Comparison of ENCODE assay signal across 21 cellular contexts in the genomic region with DNA sequence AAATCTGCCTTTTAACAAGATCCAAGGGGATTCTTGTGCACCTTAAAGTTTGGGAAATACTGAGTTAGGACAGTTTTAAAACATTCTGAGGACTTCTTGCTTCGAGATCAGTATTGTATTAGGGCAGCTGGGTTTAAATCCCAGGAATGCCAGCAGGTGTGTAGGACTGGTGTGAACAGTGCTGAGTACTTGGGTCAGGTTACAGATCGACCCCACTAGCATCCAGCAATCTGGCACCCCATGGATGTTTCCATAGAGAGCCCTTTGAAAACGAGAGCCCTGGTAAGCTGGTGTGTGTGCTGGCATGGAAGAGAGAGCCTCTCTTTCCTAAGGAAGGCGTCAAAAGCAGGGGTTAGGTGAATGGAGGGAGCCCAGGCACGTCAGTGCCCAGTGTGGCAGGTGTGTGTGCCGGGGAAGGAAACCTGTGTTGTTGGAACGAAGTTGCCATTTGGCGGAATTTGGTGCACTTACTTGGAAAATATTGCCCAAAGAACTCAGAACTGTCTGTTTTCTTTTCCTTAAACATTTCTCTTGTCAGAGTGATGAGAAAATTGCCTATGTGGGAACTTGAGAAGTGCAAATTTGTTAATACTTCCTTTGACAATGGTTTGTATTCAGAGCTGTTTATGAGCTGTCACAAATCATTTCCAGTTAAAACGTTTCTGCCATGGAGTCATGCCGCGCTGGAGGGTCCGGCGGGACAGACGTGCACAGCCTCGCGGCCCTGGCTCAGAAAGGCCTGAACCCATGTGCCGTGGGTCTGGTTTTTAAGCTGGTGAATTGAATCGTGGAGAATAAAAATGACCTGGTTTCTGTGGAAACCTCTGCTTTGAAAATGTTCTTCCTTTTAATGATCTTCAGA. TPM values are rescaled to one million over a fixed set of nuclear protein-coding genes. Genes with fewer than 3 reads are reported as not detected.
DNase-seq lines count a peak whose midpoint lies in the region; TF ChIP-seq lines count a peak whose summit lies in the region.
"Had no signal": no experiment of that assay in that cellular context is flagged by ENCODE, and none has a peak within 500 bp of the region (broad histone marks: within the 10 kb centered on the region; RNA-seq: fewer than 3 reads in every experiment).

No MANE protein-coding gene starts in this region.

- H3K36me3 Mint-ChIP-seq in osteocyte (ENCODE audit: unreplicated experiment): no peaks in the 10 kb centered on the region
- H3K36me3 Mint-ChIP-seq: CD4-positive, alpha-beta memory T cell had no signal

- no peak for TF ChIP-seq CTCF in osteocyte (IDR thresholded peaks at IDR 0.05)

- no peak overlapping the region for H3K4me3 Mint-ChIP-seq in osteocyte (ENCODE audit: unreplicated experiment)
- H3K4me3 Mint-ChIP-seq: activated naive CD8-positive, alpha-beta T cell; CD4-positive, alpha-beta memory T cell had no signal

- H3K4me1 Mint-ChIP-seq in osteocyte (ENCODE audit: unreplicated experiment): peaks cover 27% of the 10 kb centered on the region

- H3K9me3 Mint-ChIP-seq in osteocyte (ENCODE audit: unreplicated experiment): no peaks in the 10 kb centered on the region
- H3K9me3 Mint-ChIP-seq: CD4-positive, alpha-beta memory T cell had no signal

- peaks cover 12% of the 10 kb centered on the region for H3K27me3 Mint-ChIP-seq in osteocyte (ENCODE audit: unreplicated experiment)
- H3K27me3 Mint-ChIP-seq: activated naive CD8-positive, alpha-beta T cell had no signal

- H3K27ac Mint-ChIP-seq in osteocyte (ENCODE audit: unreplicated experiment): no peak overlapping the region

- H3K27ac ChIP-seq in caudate nucleus (ENCODE audit: low read depth, low read length): peak overlapping the region; percentile 61
- H3K27ac ChIP-seq: HL-60, left lung, neutrophil, right atrium auricular region had no signal

- DNase-seq in NCI-H748 (lab: John Stamatoyannopoulos, UW; ENCODE audit: unreplicated experiment) (peak; percentile 32), NCI-H748 treated with DMSO at 0.1 percent for 48 hours (lab: John Stamatoyannopoulos, UW) (no peak), NCI-H1092 (lab: John Stamatoyannopoulos, UW) (peak; percentile 59), caudate nucleus (lab: John Stamatoyannopoulos, UW) (no peak), osteocyte (ENCODE audit: extremely low spot score, unreplicated experiment) (peak; percentile 66), OCI-M1 (lab: John Stamatoyannopoulos, UW) (no peak), NCI-H2227 (lab: John Stamatoyannopoulos, UW; ENCODE audit: unreplicated experiment) (no peak)
- DNase-seq in activated naive CD4-positive, alpha-beta T cell treated with anti-CD3 and anti-CD28 coated beads, Interleukin-2, amount 50 U/mL, for 16 hours: no peak
- DNase-seq: ACHN; activated CD4-positive, alpha-beta T cell treated with anti-CD3 and anti-CD28 coated beads, Interleukin-2, amount 50 U/mL, for 1 hour; CD4-positive, alpha-beta memory T cell; IMR-90; left lung; MG63; mucosa of descending colon; NCI-H2081; stimulated activated naive CD4-positive, alpha-beta T cell had no signal

RNA-seq across cellular contexts. Expression of a gene that starts 38.1 kb away (rescaled TPM):
- total RNA-seq in osteocyte: 18.7 and 20.4 TPM in 2 replicates
- total RNA-seq: IMR-90 had no signal

Comparison
In these comparisons a context has a peak if more than half of its experiments do, and no peak if none do; other contexts are left out.
1. DNase-seq: peak in NCI-H748 (single experiment), NCI-H1092 (single experiment) and osteocyte (single experiment); none in NCI-H748 treated with DMSO at 0.1 percent for 48 hours (single experiment), caudate nucleus (0 of 61), OCI-M1 (single experiment), activated naive CD4-positive, alpha-beta T cell treated with anti-CD3 and anti-CD28 coated beads, Interleukin-2, amount 50 U/mL, for 16 hours (single experiment) and NCI-H2227 (single experiment).